Comparison of ENCODE assay signal across 21 cellular contexts in the genomic region with DNA sequence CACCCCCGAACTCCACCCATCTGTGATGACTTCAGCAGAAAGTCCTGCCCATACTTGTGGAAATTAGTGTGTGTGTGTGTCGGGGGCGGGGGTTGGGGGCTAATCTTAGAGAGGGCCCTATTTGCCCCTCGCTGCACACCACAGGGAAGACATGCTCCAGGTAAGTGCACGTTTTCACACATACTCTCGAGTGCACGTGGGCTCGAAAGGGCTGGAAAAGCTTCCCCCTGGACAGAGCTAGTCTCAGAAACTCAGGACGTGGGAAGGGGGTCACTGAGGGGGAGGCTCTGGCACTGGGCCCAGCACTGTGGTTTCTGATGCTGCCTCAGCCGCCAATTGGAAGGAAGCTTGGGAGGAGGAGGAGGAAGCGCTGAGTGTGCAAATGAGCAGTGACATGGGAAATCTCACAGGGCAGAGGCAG. TPM values are rescaled to one million over a fixed set of nuclear protein-coding genes. Genes with fewer than 3 reads are reported as not detected.
DNase-seq lines count a peak whose midpoint lies in the region; ATAC-seq and TF ChIP-seq lines count a peak whose summit lies in the region.
"Had no signal": no experiment of that assay in that cellular context is flagged by ENCODE, and none has a peak within 500 bp of the region (broad histone marks: within the 10 kb centered on the region; RNA-seq: fewer than 3 reads in every experiment).

No MANE protein-coding gene starts in this region.

- intact Hi-C loops in A673 (cut with micrococcal nuclease; ENCODE audit: unreplicated experiment): no loop called here

- DNase-seq in A673 (ENCODE audit: low spot score) (peak; percentile 44), CMK (ENCODE audit: low read depth) (peak; percentile 31), UCSD-AML1 (lab: John Stamatoyannopoulos, UW; ENCODE audit: unreplicated experiment) (peak; percentile 50), iris pigment epithelial cell (ENCODE audit: low read depth) (peak; percentile 10), RPMI8226 (no peak), HAP-1 (ENCODE audit: low spot score in 2 of 2) (no peak), NCI-H2081 (lab: John Stamatoyannopoulos, UW) (no peak)
- DNase-seq: activated CD8-positive, alpha-beta T cell treated with anti-CD3 and anti-CD28 coated beads, Interleukin-2, amount 10 ng/mL, durations not matched to agents 7 days and 5 days; activated naive CD8-positive, alpha-beta T cell treated with anti-CD3 and anti-CD28 coated beads for 36 hours; activated T-cell treated with anti-CD3 and anti-CD28 coated beads for 4 hours; NCI-H1417 treated with DMSO at 0.1 percent for 48 hours; NCI-H2081 treated with DMSO at 0.1 percent for 48 hours; NCI-H226; NCI-H69; right cardiac atrium; stimulated activated naive CD4-positive, alpha-beta T cell treated with Interleukin-2 at 50 U/mL for 16 hours; T-cell had no signal

- H3K27me3 ChIP-seq in A673 (replicated peaks; ENCODE audit: insufficient read depth, low read depth, low read length, poor library complexity): no peaks in the 10 kb centered on the region
- no peaks in the 10 kb centered on the region for H3K27me3 ChIP-seq in HAP-1 (ENCODE audit: low read depth)
- H3K27me3 ChIP-seq: ascending aorta, SJSA1 had no signal

- no peak overlapping the region for H3K4me3 ChIP-seq in A673 (ENCODE audit: low read depth, low read length, poor library complexity, severe bottlenecking)
- H3K4me3 ChIP-seq in HAP-1: no peak overlapping the region
- H3K4me3 ChIP-seq: ascending aorta, SJSA1 had no signal

- TF ChIP-seq CTCF in A673 (conservative IDR thresholded peaks at IDR 0.05; ENCODE audit: low read depth, low read length): no peak

- no peaks in the 10 kb centered on the region for H3K9me3 ChIP-seq in A673 (ENCODE audit: low read depth, low read length, poor library complexity, severe bottlenecking)
- no peaks in the 10 kb centered on the region for H3K9me3 ChIP-seq in HAP-1
- H3K9me3 ChIP-seq: ascending aorta, SJSA1 had no signal

- in situ Hi-C loops in HAP-1 (cut with MboI; ENCODE audit: low sequenced_read_pairs): no loop called here

- POLR2A ChIA-PET in A673 (lab: Charles Lee; ENCODE audit: low non-redundant PET): interaction anchor here (0.6 kb wide), 1 partner anchor 349 kb away, joined by 11 read pairs; no protein-coding TSS in a partner anchor

- no TSS peak for BruUV-seq in A673 (replicated peaks; lab: Mats Ljungman, UMichigan)

- H3K4me1 ChIP-seq in A673 (ENCODE audit: insufficient read depth, low read length, poor library complexity, severe bottlenecking) (peaks cover 17% of the 10 kb centered on the region), HAP-1 (no peaks in the 10 kb centered on the region)
- H3K4me1 ChIP-seq: ascending aorta, SJSA1 had no signal

- H3K36me3 ChIP-seq in A673 (ENCODE audit: insufficient read depth, low read length, poor library complexity, severe bottlenecking) (no peaks in the 10 kb centered on the region), HAP-1 (replicated peaks) (no peaks in the 10 kb centered on the region)
- H3K36me3 ChIP-seq: ascending aorta, SJSA1 had no signal

- no peak for ATAC-seq in HG03565 (IDR thresholded peaks at IDR 0.05; ENCODE audit: unreplicated experiment)
- ATAC-seq: activated CD8-positive, alpha-beta T cell treated with anti-CD3 and anti-CD28 coated beads, Interleukin-2, amount 10 ng/mL, durations not matched to agents 7 days and 5 days; right cardiac atrium; T-cell had no signal

- CTCF ChIA-PET in A673 (lab: Charles Lee): interaction anchor here (0.6 to 1.7 kb wide), 6 partner anchors 10 to 387 kb away, joined by 3 to 16 read pairs (median 4); no protein-coding TSS in a partner anchor

- no peak overlapping the region for H3K27ac ChIP-seq in A673 (ENCODE audit: low read depth, low read length, poor library complexity, severe bottlenecking)
- H3K27ac ChIP-seq: ascending aorta, KMS-11, SJSA1 had no signal

RNA-seq across cellular contexts. Expression of a gene that starts 40.7 kb away (rescaled TPM):
- 8.2 and 16.0 TPM in 2 replicates for total RNA-seq in A673 (2021)

Comparison
In these comparisons a context has a peak if more than half of its experiments do, and no peak if none do; other contexts are left out.
1. DNase-seq: peak in A673 (single experiment), CMK (single experiment), UCSD-AML1 (single experiment) and iris pigment epithelial cell (single experiment); none in RPMI8226 (single experiment), HAP-1 (0 of 2) and NCI-H2081 (0 of 2).